ENCODE assay signal across 11 cellular contexts in genomic region chr10:98361636-98362035, GRCh38. TPM values are rescaled to one million over a fixed set of nuclear protein-coding genes. Genes with fewer than 3 reads are reported as not detected.
DNase-seq lines count a peak whose midpoint lies in the region; ATAC-seq and TF ChIP-seq lines count a peak whose summit lies in the region.
"Had no signal": no experiment of that assay in that cellular context is flagged by ENCODE, and none has a peak within 500 bp of the region (broad histone marks: within the 10 kb centered on the region; RNA-seq: fewer than 3 reads in every experiment).

No MANE protein-coding gene starts in this region.

- peaks cover 21% of the 10 kb centered on the region for H3K27me3 Mint-ChIP-seq in activated T-cell treated with anti-CD3 and anti-CD28 coated beads, Interleukin-2, amount 50 U/mL, for 24 hours

- H3K27ac Mint-ChIP-seq in activated T-cell treated with anti-CD3 and anti-CD28 coated beads, Interleukin-2, amount 50 U/mL, for 24 hours = peak overlapping the region; percentile 44

- H3K4me3 Mint-ChIP-seq in activated T-cell treated with anti-CD3 and anti-CD28 coated beads, Interleukin-2, amount 50 U/mL, for 24 hours = no peak overlapping the region

- no peaks in the 10 kb centered on the region for H3K9me3 Mint-ChIP-seq in activated T-cell treated with anti-CD3 and anti-CD28 coated beads, Interleukin-2, amount 50 U/mL, for 24 hours

- H3K36me3 Mint-ChIP-seq in activated T-cell treated with anti-CD3 and anti-CD28 coated beads, Interleukin-2, amount 50 U/mL, for 24 hours (ENCODE audit: low read depth) = no peaks in the 10 kb centered on the region

- H3K36me3 ChIP-seq in neuron (ENCODE audit: insufficient read depth, low read length) = no peaks in the 10 kb centered on the region
- no peaks in the 10 kb centered on the region for H3K36me3 ChIP-seq in uterus
- no peaks in the 10 kb centered on the region for H3K36me3 ChIP-seq in left lung
- H3K36me3 ChIP-seq: tibial nerve had no signal

- TF ChIP-seq CTCF in fibroblast of mammary gland (conservative IDR thresholded peaks at IDR 0.05; ENCODE audit: control insufficient read depth, insufficient read depth, low read depth, low read length) (no peak), uterus (IDR thresholded peaks at IDR 0.05) (no peak), left lung (IDR thresholded peaks at IDR 0.05) (no peak)

- no peak for TF ChIP-seq POLR2A in uterus (IDR thresholded peaks at IDR 0.05)

- H3K9me3 ChIP-seq in neuron (ENCODE audit: low read length) = no peaks in the 10 kb centered on the region
- no peaks in the 10 kb centered on the region for H3K9me3 ChIP-seq in uterus
- no peaks in the 10 kb centered on the region for H3K9me3 ChIP-seq in left lung
- H3K9me3 ChIP-seq: tibial nerve had no signal

- peak overlapping the region; percentile 29 for H3K4me3 ChIP-seq in fibroblast of mammary gland (ENCODE audit: control insufficient read depth, low read depth, low read length)
- no peak overlapping the region for H3K4me3 ChIP-seq in neuron (ENCODE audit: low read length)
- H3K4me3 ChIP-seq in uterus = no peak overlapping the region
- no peak overlapping the region for H3K4me3 ChIP-seq in left lung
- H3K4me3 ChIP-seq: tibial nerve had no signal

- H3K4me1 ChIP-seq in neuron (ENCODE audit: insufficient read depth, low read length) (no peaks in the 10 kb centered on the region), uterus (no peaks in the 10 kb centered on the region), left lung (peaks cover 0 to 6% of the 10 kb centered on the region in 2 donors)

- no peak for ATAC-seq in SK-N-SH treated with all-trans-retinoic acid at 6 μM for 48 hours
- no peak for ATAC-seq in left lung

- H2AFZ ChIP-seq in neuron (ENCODE audit: low read depth, low read length) = peak overlapping the region; percentile 24

- H3K4me1 Mint-ChIP-seq in activated T-cell treated with anti-CD3 and anti-CD28 coated beads, Interleukin-2, amount 50 U/mL, for 24 hours (ENCODE audit: low read depth) = peaks cover 8% of the 10 kb centered on the region

- intact Hi-C loops in uterus (cut with DNase I; ENCODE audit: low total_unique reads) = no loop called here
- intact Hi-C loops in left lung (cut with DNase I) = no loop called here

- DNase-seq in activated T-cell treated with anti-CD3 and anti-CD28 coated beads, Interleukin-2, amount 50 U/mL, for 24 hours = no peak
- DNase-seq in activated T-cell treated with anti-CD3 and anti-CD28 coated beads, Interleukin-2, amount 50 U/mL, for 1 hour = no peak
- no peak for DNase-seq in fibroblast of mammary gland (ENCODE audit: low read depth)
- no peak for DNase-seq in uterus
- no peak for DNase-seq in NCI-H510A (lab: John Stamatoyannopoulos, UW)
- no peak for DNase-seq in left lung
- DNase-seq: ACHN, NCI-H526 had no signal

- H3K27ac ChIP-seq in uterus = peak overlapping the region; percentile 55 to 62
- H3K27ac ChIP-seq in left lung = peak overlapping the region in 1 of 2 donors; percentile 24

- H3K27me3 ChIP-seq in neuron (ENCODE audit: insufficient read depth, low read length) (peaks cover 6% of the 10 kb centered on the region), uterus (no peaks in the 10 kb centered on the region), left lung (no peaks in the 10 kb centered on the region)
- H3K27me3 ChIP-seq: tibial nerve had no signal

TF ChIP-seq in SK-N-SH treated with all-trans-retinoic acid at 6 μM for 48 hours, 23 proteins besides CTCF, POLR2A, EP300 and RAD21:
- TF ChIP-seq SNAI2 (CRISPR knock-in tag; IDR thresholded peaks at IDR 0.05) = no peak
- TF ChIP-seq OSR1 (CRISPR knock-in tag; IDR thresholded peaks at IDR 0.05) = no peak
- no peak for TF ChIP-seq CSRNP3 (CRISPR knock-in tag; IDR thresholded peaks at IDR 0.05)
TF ChIP-seq in SK-N-SH treated with all-trans-retinoic acid at 6 μM for 48 hours: peak in this region for 0.

RNA-seq across cellular contexts. Expression of gene PYROXD2, which starts 53.3 kb away (rescaled TPM):
- 10 to 100 TPM in 1 of 4 donors, 1 to 10 TPM in 3; 3.6 to 12.5 (median 7.5) TPM for total RNA-seq in uterus
- total RNA-seq in left lung = 10 to 100 TPM in 1 of 2 donors, 1 to 10 TPM in 1; 8.2 to 14.8 TPM
